Comparison of ENCODE assay signal across 8 cellular contexts in the genomic region with DNA sequence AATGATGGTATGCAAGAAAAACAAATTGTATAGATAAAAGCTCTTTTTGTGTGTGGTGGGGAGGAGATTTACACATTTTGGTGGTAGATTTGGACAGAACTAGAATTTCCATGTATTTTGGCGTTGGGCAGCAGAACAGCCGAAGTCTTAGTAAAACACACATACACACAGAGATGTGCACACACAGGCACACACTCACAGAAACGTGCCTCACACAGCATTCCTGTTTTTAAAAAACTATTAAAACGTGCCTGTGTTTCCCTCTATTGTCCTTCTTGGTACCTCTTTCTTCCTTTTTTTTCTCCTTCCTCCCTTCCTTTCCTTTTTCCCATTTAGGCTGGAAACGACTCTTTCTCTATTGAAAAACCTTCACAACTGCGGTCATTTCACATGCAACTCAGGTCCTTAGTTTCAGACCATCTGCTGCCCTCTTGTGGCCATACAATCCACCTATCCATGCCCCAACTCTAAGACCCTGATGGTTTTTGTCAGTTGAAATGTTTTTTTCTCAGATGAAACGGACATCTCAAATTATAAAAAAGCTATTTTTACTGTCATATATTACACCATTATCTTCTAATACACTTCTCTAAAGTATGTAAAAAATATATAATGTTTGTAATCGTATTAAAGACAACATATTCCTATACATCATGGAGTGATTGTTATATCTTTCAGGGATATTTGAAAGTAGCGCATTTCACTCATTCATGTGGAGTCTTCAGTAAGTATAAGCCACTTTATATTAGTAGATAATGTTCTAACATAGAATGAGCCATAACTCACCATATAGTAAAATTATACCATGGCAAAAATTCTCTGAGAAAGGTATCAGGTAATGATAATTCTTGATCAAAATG.
DNase-seq lines count a peak whose midpoint lies in the region; ATAC-seq, FAIRE-seq and TF ChIP-seq lines count a peak whose summit lies in the region.

No MANE protein-coding gene starts in this region.

- H2BK120ac ChIP-seq in neuronal stem cell (ENCODE audit: low read depth, low read length) = no peak overlapping the region

- peak; percentile 87 for FAIRE-seq in A204.1 (lab: Jason Lieb, UNC)

- no peak for ATAC-seq in HG03095 (IDR thresholded peaks at IDR 0.05; ENCODE audit: unreplicated experiment)
- no peak for ATAC-seq in GM18861 (IDR thresholded peaks at IDR 0.05; ENCODE audit: unreplicated experiment)

- no peak overlapping the region for H3K14ac ChIP-seq in neuronal stem cell (ENCODE audit: low read length)

- no peak overlapping the region for H2BK5ac ChIP-seq in neuronal stem cell (ENCODE audit: low read length)

- WGBS in neuronal stem cell (ENCODE audit: extremely low coverage in 2 of 2, insufficient read length in 2 of 2, insufficient replicate concordance in 1 of 2), 2 donors = no CpG with 5 or more reads among the region's 9 CpGs

- peak; percentile 86 for TF ChIP-seq CTCF in fibroblast of mammary gland (conservative IDR thresholded peaks at IDR 0.05; ENCODE audit: control insufficient read depth, insufficient read depth, low read depth, low read length)

- DNase-seq in GM04504 (ENCODE audit: low read depth) (peak; percentile 25), MV-4-11 (lab: John Stamatoyannopoulos, UW) (peak; percentile 38), SK-N-DZ (ENCODE audit: low spot score) (peak; percentile 70), fibroblast of mammary gland (ENCODE audit: low read depth) (peak; percentile 85), neuronal stem cell (ENCODE audit: low spot score) (peak; percentile 65)

- H2BK12ac ChIP-seq in neuronal stem cell (ENCODE audit: low read length) = no peak overlapping the region

- no peaks in the 10 kb centered on the region for H3K36me3 ChIP-seq in neuronal stem cell (replicated peaks in 1 of 2; ENCODE audit: control insufficient read depth in 2 of 2, insufficient read depth in 2 of 2, low read length in 2 of 2)

- H3K79me1 ChIP-seq in neuronal stem cell (ENCODE audit: low read depth, low read length) = no peaks in the 10 kb centered on the region

- no peak overlapping the region for H3K23ac ChIP-seq in neuronal stem cell (ENCODE audit: low read depth, low read length, poor library complexity)

- no peak overlapping the region for H3K27ac ChIP-seq in neuronal stem cell (replicated peaks; ENCODE audit: low read length)

- H3K4me1 ChIP-seq in neuronal stem cell (ENCODE audit: control insufficient read depth in 2 of 2, insufficient read depth in 1 of 2, low read depth in 1 of 2, low read length in 2 of 2) = peaks cover 0 to 3% of the 10 kb centered on the region in 2 donors

- no peak overlapping the region for H3K4me2 ChIP-seq in neuronal stem cell (ENCODE audit: insufficient read depth, low read length, poor library complexity, severe bottlenecking)

- H2AK5ac ChIP-seq in neuronal stem cell (ENCODE audit: low read depth, low read length) = no peak overlapping the region

- no peak overlapping the region for H3K9ac ChIP-seq in neuronal stem cell (ENCODE audit: low read depth, low read length, poor library complexity)

- peak overlapping the region; percentile 61 for H2AFZ ChIP-seq in neuronal stem cell (ENCODE audit: low read length)

- H3K9me3 ChIP-seq in neuronal stem cell (replicated peaks in 1 of 2; ENCODE audit: control insufficient read depth in 2 of 2, insufficient read depth in 1 of 2, low read depth in 1 of 2, low read length in 2 of 2) = no peaks in the 10 kb centered on the region

- H3K27me3 ChIP-seq in neuronal stem cell (ENCODE audit: control insufficient read depth in 3 of 3, insufficient read depth in 3 of 3, low read depth in 1 of 3, low read length in 3 of 3) = no peaks in the 10 kb centered on the region

- no peak overlapping the region for H3K4me3 ChIP-seq in fibroblast of mammary gland (ENCODE audit: control insufficient read depth, low read depth, low read length)
- no peak overlapping the region for H3K4me3 ChIP-seq in neuronal stem cell (ENCODE audit: low read length in 2 of 2)

- H3K18ac ChIP-seq in neuronal stem cell (ENCODE audit: low read length) = no peak overlapping the region

- H3K4ac ChIP-seq in neuronal stem cell (ENCODE audit: low read length) = no peak overlapping the region

- no peak overlapping the region for H2BK15ac ChIP-seq in neuronal stem cell (ENCODE audit: low read length)

- no peak overlapping the region for H4K8ac ChIP-seq in neuronal stem cell (ENCODE audit: low read depth, low read length)

- H4K91ac ChIP-seq in neuronal stem cell (ENCODE audit: low read depth, low read length, poor library complexity) = no peak overlapping the region

Comparison
In these comparisons a context has a peak if more than half of its experiments do, and no peak if none do; other contexts are left out.
1. DNase-seq: peak in every context shown above with its lines; median percentile 85 in fibroblast of mammary gland; 70 in SK-N-DZ; 65 in neuronal stem cell; 38 in MV-4-11; 25 in GM04504.